Comparison of ENCODE assay signal across 8 cellular contexts in the genomic region with DNA sequence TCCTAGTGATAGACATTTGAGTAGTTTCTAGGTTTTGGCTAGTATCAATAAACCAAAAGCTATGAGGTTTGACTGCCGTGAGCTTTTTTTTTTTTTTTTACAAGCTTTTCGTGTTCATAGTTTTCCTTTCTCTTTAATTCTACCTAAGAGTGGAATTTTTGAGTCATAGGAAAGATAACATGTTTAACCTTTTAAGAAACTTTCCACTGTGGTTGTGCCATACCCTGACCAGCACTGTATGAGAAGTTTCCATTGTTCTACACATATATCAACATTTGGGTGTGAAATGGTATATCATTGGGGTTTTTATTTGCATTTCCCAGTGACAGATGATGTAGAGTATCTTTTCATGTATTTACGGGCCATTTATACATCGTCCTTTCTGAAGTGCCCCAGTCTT. TPM values are rescaled to one million over a fixed set of nuclear protein-coding genes. Genes with fewer than 3 reads are reported as not detected.
A peak's percentile ranks its signal among the peaks of the same experiment; 100 is the strongest.
DNase-seq lines count a peak whose midpoint lies in the region; ATAC-seq and TF ChIP-seq lines count a peak whose summit lies in the region.

No MANE protein-coding gene starts in this region.

- in situ Hi-C loops in ACHN (cut with HindIII; ENCODE audit: low pct_ligation_motif_present, low pct_unique_long_range_greater_than_20kb, low sequenced_read_pairs): no loop called here

- H3K36me3 Mint-ChIP-seq in central memory CD8-positive, alpha-beta T cell (ENCODE audit: insufficient read depth): peaks cover 25% of the 10 kb centered on the region
- H3K36me3 Mint-ChIP-seq in progenitor cell of endocrine pancreas (ENCODE audit: insufficient read depth): peaks cover 29% of the 10 kb centered on the region

- CTCF ChIA-PET in GM10248 (lab: Yijun Ruan, JAX): interaction anchor here (0.8 to 1.7 kb wide), 4 partner anchors 10 to 66 kb away, joined by 3 to 4 read pairs (median 4); no protein-coding TSS in a partner anchor

- H3K27ac Mint-ChIP-seq in central memory CD8-positive, alpha-beta T cell (ENCODE audit: low read depth): peak overlapping the region; percentile 93
- no peak overlapping the region for H3K27ac Mint-ChIP-seq in progenitor cell of endocrine pancreas

- no peaks in the 10 kb centered on the region for H3K9me3 Mint-ChIP-seq in central memory CD8-positive, alpha-beta T cell
- peaks cover 4% of the 10 kb centered on the region for H3K9me3 Mint-ChIP-seq in progenitor cell of endocrine pancreas (ENCODE audit: low read depth)

- peak overlapping the region; percentile 67 for H3K4me3 Mint-ChIP-seq in central memory CD8-positive, alpha-beta T cell
- no peak overlapping the region for H3K4me3 Mint-ChIP-seq in progenitor cell of endocrine pancreas (ENCODE audit: low read depth)

- H3K27me3 Mint-ChIP-seq in central memory CD8-positive, alpha-beta T cell: no peaks in the 10 kb centered on the region
- no peaks in the 10 kb centered on the region for H3K27me3 Mint-ChIP-seq in progenitor cell of endocrine pancreas

- H3K27ac ChIP-seq in colonic mucosa: no peak overlapping the region

- H3K9ac ChIP-seq in colonic mucosa (ENCODE audit: low read depth in 2 of 2, low read length in 2 of 2): no peak overlapping the region

- peak; percentile 94 for ATAC-seq in GM21447 (IDR thresholded peaks at IDR 0.05; ENCODE audit: unreplicated experiment)
- peak; percentile 82 for ATAC-seq in HG03565 (IDR thresholded peaks at IDR 0.05; ENCODE audit: unreplicated experiment)
- peak; percentile 80 for ATAC-seq in central memory CD8-positive, alpha-beta T cell (replicated peaks; ENCODE audit: extremely low read depth, poor library complexity, severe bottlenecking)

- no peak overlapping the region for H3K4me3 ChIP-seq in colonic mucosa

- H3K4me1 ChIP-seq in colonic mucosa: no peaks in the 10 kb centered on the region

- TF ChIP-seq CTCF in GM10248 (IDR thresholded peaks at IDR 0.05; ENCODE audit: control extremely low read depth, extremely low read depth, low read depth, missing control alignments) (no peak), progenitor cell of endocrine pancreas (IDR thresholded peaks at IDR 0.05; ENCODE audit: unreplicated experiment) (no peak), colonic mucosa (IDR thresholded peaks at IDR 0.05) (no peak)

- no peaks in the 10 kb centered on the region for H3K27me3 ChIP-seq in colonic mucosa

- intact Hi-C loops in colonic mucosa (cut with DNase I): no loop called here

- peaks cover 28% of the 10 kb centered on the region for H3K4me1 Mint-ChIP-seq in central memory CD8-positive, alpha-beta T cell
- peaks cover 6% of the 10 kb centered on the region for H3K4me1 Mint-ChIP-seq in progenitor cell of endocrine pancreas (ENCODE audit: low read depth)

- DNase-seq in GM10248 (ENCODE audit: extremely low spot score): peak; percentile 55
- DNase-seq in central memory CD8-positive, alpha-beta T cell (ENCODE audit: low spot score in 2 of 2): no peak
- no peak for DNase-seq in NOMO-1 treated with DMSO at 0.1 percent for 48 hours (lab: John Stamatoyannopoulos, UW; ENCODE audit: unreplicated experiment)
- DNase-seq in ACHN: no peak
- no peak for DNase-seq in progenitor cell of endocrine pancreas (ENCODE audit: low spot score, unreplicated experiment)
- no peak for DNase-seq in colonic mucosa

- POLR2A ChIA-PET in GM10248 (lab: Yijun Ruan, JAX): interaction anchor here (0.6 kb wide), 2 partner anchors 43 to 1632 kb away, joined by 3 to 4 read pairs; no protein-coding TSS in a partner anchor

- H3K9me3 ChIP-seq in colonic mucosa: no peaks in the 10 kb centered on the region

- no peaks in the 10 kb centered on the region for H3K36me3 ChIP-seq in colonic mucosa

RNA-seq across cellular contexts. Expression of gene UBE2F, which starts 31.7 kb away (rescaled TPM):
- total RNA-seq in progenitor cell of endocrine pancreas (38.6 and 47.9 TPM in 2 replicates), colonic mucosa (10 to 100 TPM; 51.8 to 54.7 TPM)
